Comparison of ENCODE assay signal across 23 cellular contexts in the genomic region with DNA sequence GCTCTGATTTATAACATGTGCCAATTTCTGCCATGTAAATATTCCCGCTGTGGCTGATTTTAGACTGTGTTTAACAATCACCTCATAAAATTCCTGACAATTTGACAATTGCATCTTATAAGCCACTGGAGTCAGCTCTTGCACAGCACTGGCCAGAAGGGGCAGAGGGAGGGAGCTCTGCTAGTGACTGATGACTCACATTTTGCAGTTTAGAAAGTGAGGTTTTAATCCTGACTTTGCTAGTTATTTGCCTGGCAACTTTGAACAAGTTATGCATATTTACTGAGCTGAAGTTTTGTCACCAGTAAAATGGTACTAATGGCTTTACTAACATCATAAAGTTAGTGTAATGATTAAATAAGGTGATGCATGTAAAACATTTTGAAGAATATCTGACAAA.
DNase-seq lines count a peak whose midpoint lies in the region; ATAC-seq, FAIRE-seq and TF ChIP-seq lines count a peak whose summit lies in the region.
"Had no signal": no experiment of that assay in that cellular context is flagged by ENCODE, and none has a peak within 500 bp of the region (broad histone marks: within the 10 kb centered on the region; RNA-seq: fewer than 3 reads in every experiment).

No MANE protein-coding gene starts in this region.

- H4K91ac ChIP-seq in H1 (replicated peaks; ENCODE audit: insufficient read length, low read length) = no peak overlapping the region

- no peak overlapping the region for H4K8ac ChIP-seq in H1 (ENCODE audit: extremely low read depth, insufficient read depth, low read length)

- peak; percentile 65 for FAIRE-seq in H1 (lab: Jason Lieb, UNC)
- FAIRE-seq: keratinocyte had no signal

- H2BK20ac ChIP-seq in H1 (ENCODE audit: low read length) = no peak overlapping the region

- no peak overlapping the region for H3K4me3 ChIP-seq in SK-N-SH (ENCODE audit: low read depth in 2 of 2, low read length in 1 of 2)
- H3K4me3 ChIP-seq in H1 (ENCODE audit: extremely low read depth in 1 of 4, insufficient read depth in 2 of 4, low read depth in 3 of 4, low read length in 4 of 4) = no peak overlapping the region
- H3K4me3 ChIP-seq in retinal pigment epithelial cell (ENCODE audit: low read length) = no peak overlapping the region
- no peak overlapping the region for H3K4me3 ChIP-seq in ascending aorta
- H3K4me3 ChIP-seq: coronary artery had no signal

- no peak overlapping the region for H3K23ac ChIP-seq in H1 (ENCODE audit: insufficient read length)

- H3K9me2 ChIP-seq in SK-N-SH = no peaks in the 10 kb centered on the region

- WGBS in SK-N-SH (ENCODE audit: low lambda C conversion rate) = 60% methylated on average over 1 of the region's 1 CpG
- 91% methylated on average over 1 of the region's 1 CpG; no CpG with 5 or more reads in 1 of the 2 experiments for WGBS in H1 (ENCODE audit: extremely low coverage in 1 of 2, insufficient coverage in 1 of 2, insufficient read length in 1 of 2, insufficient replicate concordance in 2 of 2, low coverage in 1 of 2, low lambda C conversion rate in 2 of 2, missing lambda C conversion rate in 1 of 2), 2 experiments

- no peak overlapping the region for H2AK5ac ChIP-seq in H1 (ENCODE audit: low read depth, low read length)

- H3K4me1 ChIP-seq in SK-N-SH (ENCODE audit: control insufficient read depth in 1 of 2, insufficient read depth in 2 of 2, low read depth in 1 of 2, low read length in 1 of 2) = peaks cover 0 to 3% of the 10 kb centered on the region in 2 experiments; a peak in 2 of 4 replicates
- H3K4me1 ChIP-seq in H1 (replicated peaks in 1 of 4; ENCODE audit: control insufficient read depth in 3 of 4, insufficient read depth in 4 of 4, low read length in 3 of 4) = no peaks in the 10 kb centered on the region
- no peaks in the 10 kb centered on the region for H3K4me1 ChIP-seq in ascending aorta

- DNase-seq in SK-N-SH (no peak), NCI-H2227 treated with DMSO at 0.1 percent for 48 hours (lab: John Stamatoyannopoulos, UW) (peak; percentile 20), H1 (ENCODE audit: low read depth in 1 of 2, low spot score in 2 of 2) (no peak), retinal pigment epithelial cell (ENCODE audit: low read depth) (peak; percentile 0), ascending aorta (ENCODE audit: low spot score in 2 of 2) (no peak), NK-92 (lab: John Stamatoyannopoulos, UW; ENCODE audit: unreplicated experiment) (no peak)
- DNase-seq: activated CD4-positive, alpha-beta T cell treated with anti-CD3 and anti-CD28 coated beads for 1 hour; activated CD8-positive, alpha-beta memory T cell treated with anti-CD3 and anti-CD28 coated beads, Interleukin-2, amount 10 ng/mL, durations not matched to agents 7 days and 5 days; activated effector memory CD4-positive, alpha-beta T cell treated with Interleukin-2 at 50 U/mL for 16 hours; amygdala; GF-D8; H9; midbrain; NCI-H2029; NK-92 treated with Interleukin-12 subunit alpha and Interleukin-12 subunit beta, amount 100 ng/mL, for 24 hours; SHP77 treated with DMSO at 0.1 percent for 48 hours; T-helper 9 cell had no signal

- H2BK12ac ChIP-seq in H1 (ENCODE audit: low read depth, low read length) = no peak overlapping the region

- no peak for TF ChIP-seq EP300 in SK-N-SH (IDR thresholded peaks at IDR 0.05; ENCODE audit: borderline replicate concordance in 1 of 2, low read depth in 1 of 2, low read length in 1 of 2)
- TF ChIP-seq EP300 in H1 (IDR thresholded peaks at IDR 0.05; ENCODE audit: borderline replicate concordance in 1 of 2, low read depth in 2 of 2, low read length in 2 of 2) = no peak

- no peak overlapping the region for H2BK5ac ChIP-seq in H1 (ENCODE audit: low read depth, low read length)

- H3K4ac ChIP-seq in H1 (replicated peaks; ENCODE audit: insufficient read length, low read depth, low read length) = no peak overlapping the region

- H3K18ac ChIP-seq in H1 (ENCODE audit: extremely low read depth, low read length) = no peak overlapping the region

- no peak overlapping the region for H2BK15ac ChIP-seq in H1 (ENCODE audit: low read length)

- intact Hi-C loops in ascending aorta (cut with DNase I) = no loop called here

- H3K9me3 ChIP-seq in SK-N-SH (no peaks in the 10 kb centered on the region), H1 (ENCODE audit: insufficient read depth in 2 of 2, low read depth in 1 of 2, low read length in 1 of 2) (no peaks in the 10 kb centered on the region), ascending aorta (no peaks in the 10 kb centered on the region)
- H3K9me3 ChIP-seq: neutrophil had no signal

- H3K79me1 ChIP-seq in H1 (ENCODE audit: low read depth, low read length) = no peaks in the 10 kb centered on the region

- TF ChIP-seq CTCF in SK-N-SH (IDR thresholded peaks at IDR 0.05) (no peak), H1 (IDR thresholded peaks at IDR 0.05; ENCODE audit: control extremely low read depth in 1 of 3, insufficient read depth in 1 of 3, low read depth in 1 of 3, low read length in 3 of 3) (no peak), retinal pigment epithelial cell (conservative IDR thresholded peaks at IDR 0.05; ENCODE audit: low read depth, low read length) (no peak), ascending aorta (IDR thresholded peaks at IDR 0.05) (no peak)

- H4K5ac ChIP-seq in H1 (ENCODE audit: insufficient read length, low read depth, low read length) = no peak overlapping the region

- POLR2A ChIA-PET in SK-N-SH (lab: Yijun Ruan, JAX) (no interaction called here), H1 (lab: Charles Lee; ENCODE audit: partially characterized antibody) (no interaction called here)

- no peak overlapping the region for H2AFZ ChIP-seq in SK-N-SH (ENCODE audit: low read depth)
- no peak overlapping the region for H2AFZ ChIP-seq in H1 (ENCODE audit: low read length)

- no peak for TF ChIP-seq POLR2A in H1 (IDR thresholded peaks at IDR 0.05; ENCODE audit: control extremely low read depth in 1 of 2, low read depth in 2 of 2, low read length in 2 of 2)

- CTCF ChIA-PET in SK-N-SH (lab: Yijun Ruan, JAX) (interaction anchor here (1.2 to 2.1 kb wide), 3 partner anchors 76 to 442 kb away, joined by 3 to 5 read pairs (median 5); no protein-coding TSS in a partner anchor), H1 (lab: Charles Lee; ENCODE audit: partially characterized antibody) (interaction anchor here (0.5 to 1.4 kb wide), 5 partner anchors 9 to 401 kb away, joined by 3 to 7 read pairs (median 3); no protein-coding TSS in a partner anchor)

- no peak overlapping the region for H3K56ac ChIP-seq in H1 (replicated peaks; ENCODE audit: insufficient read length, low read depth, low read length)

- H3F3A ChIP-seq in SK-N-SH (replicated peaks; ENCODE audit: insufficient read depth) = no peaks in the 10 kb centered on the region

- H3K9ac ChIP-seq in SK-N-SH = no peak overlapping the region
- H3K9ac ChIP-seq in H1 (replicated peaks in 1 of 4; ENCODE audit: extremely low read depth in 1 of 4, low read depth in 3 of 4, low read length in 3 of 4) = no peak overlapping the region

- H3K27me3 ChIP-seq in SK-N-SH (ENCODE audit: insufficient read depth) = no peaks in the 10 kb centered on the region
- peaks cover 0 to 1% (median 0%) of the 10 kb centered on the region in 4 experiments; a peak in 1 of 7 replicates for H3K27me3 ChIP-seq in H1 (replicated peaks in 1 of 4; ENCODE audit: control insufficient read depth in 3 of 4, extremely low read depth in 1 of 4, insufficient read depth in 3 of 4, low read length in 3 of 4)
- H3K27me3 ChIP-seq in ascending aorta = no peaks in the 10 kb centered on the region
- H3K27me3 ChIP-seq: neutrophil had no signal

- H2BK120ac ChIP-seq in H1 (replicated peaks; ENCODE audit: low read depth, low read length) = no peak overlapping the region

- ATAC-seq in SK-N-SH treated with all-trans-retinoic acid at 6 μM for 48 hours (no peak), GM18867 (IDR thresholded peaks at IDR 0.05; ENCODE audit: unreplicated experiment) (no peak)
- ATAC-seq: activated CD8-positive, alpha-beta memory T cell treated with anti-CD3 and anti-CD28 coated beads, Interleukin-2, amount 10 ng/mL, durations not matched to agents 7 days and 5 days; sciatic nerve had no signal

- H4K20me1 ChIP-seq in SK-N-SH (ENCODE audit: insufficient read depth) (no peaks in the 10 kb centered on the region), H1 (replicated peaks in 1 of 2; ENCODE audit: control insufficient read depth in 1 of 2, insufficient read depth in 2 of 2, low read length in 2 of 2) (no peaks in the 10 kb centered on the region)

- H3K14ac ChIP-seq in H1 (ENCODE audit: insufficient read length) = no peak overlapping the region

- H3K23me2 ChIP-seq in H1 (ENCODE audit: low read depth, low read length) = no peaks in the 10 kb centered on the region

- H3K4me2 ChIP-seq in SK-N-SH (no peak overlapping the region), H1 (ENCODE audit: insufficient read depth in 1 of 2, low read depth in 2 of 2, low read length in 2 of 2) (no peak overlapping the region)

- H3K36me3 ChIP-seq in SK-N-SH (replicated peaks in 1 of 2; ENCODE audit: control insufficient read depth in 1 of 2, insufficient read depth in 2 of 2, low read length in 1 of 2) (no peaks in the 10 kb centered on the region), H1 (ENCODE audit: control insufficient read depth in 2 of 4, insufficient read depth in 4 of 4, low read length in 3 of 4) (no peaks in the 10 kb centered on the region), ascending aorta (no peaks in the 10 kb centered on the region)
- H3K36me3 ChIP-seq: neutrophil had no signal

- no peak overlapping the region for H3K27ac ChIP-seq in SK-N-SH (ENCODE audit: low read depth in 2 of 2, low read length in 1 of 2)
- no peak overlapping the region for H3K27ac ChIP-seq in H1 (ENCODE audit: low read depth, low read length)
- H3K27ac ChIP-seq in ascending aorta = no peak overlapping the region
- H3K27ac ChIP-seq: coronary artery, neutrophil had no signal

- TF ChIP-seq RAD21 in SK-N-SH (IDR thresholded peaks at IDR 0.05; ENCODE audit: low read length) (no peak), H1 (IDR thresholded peaks at IDR 0.05 in 1 of 2, conservative IDR thresholded peaks at IDR 0.05 in 1 of 2; ENCODE audit: low read depth in 2 of 2, low read length in 2 of 2) (no peak)

- H3K79me2 ChIP-seq in SK-N-SH (ENCODE audit: insufficient read depth) = no peaks in the 10 kb centered on the region
- H3K79me2 ChIP-seq in H1 (ENCODE audit: control insufficient read depth in 1 of 2, insufficient read depth in 2 of 2, low read length in 2 of 2) = no peaks in the 10 kb centered on the region

TF ChIP-seq in SK-N-SH, 30 proteins besides CTCF, POLR2A, EP300 and RAD21 (continues in another document):
- TF ChIP-seq CHD2 (IDR thresholded peaks at IDR 0.05; ENCODE audit: low read length, partially characterized antibody) = no peak
- TF ChIP-seq RFX5 (IDR thresholded peaks at IDR 0.05; ENCODE audit: low read length) = peak; percentile 77

TF ChIP-seq in SK-N-SH treated with all-trans-retinoic acid at 6 μM for 48 hours, 23 proteins besides CTCF, POLR2A, EP300 and RAD21 (continues in another document):
- TF ChIP-seq OSR1 (CRISPR knock-in tag; IDR thresholded peaks at IDR 0.05) = no peak

TF ChIP-seq in H1, 55 proteins besides CTCF, POLR2A, EP300 and RAD21:
- TF ChIP-seq RFX5 (IDR thresholded peaks at IDR 0.05; ENCODE audit: borderline replicate concordance, low read depth, low read length) (peak; percentile 56; the same call in 1 of the 2 replicates), SUZ12 (IDR thresholded peaks at IDR 0.05; ENCODE audit: low read length) (no peak)
TF ChIP-seq in H1: peak in this region for 1.

Comparison
In these comparisons a context has a peak if more than half of its experiments do, and no peak if none do; other contexts are left out.
1. DNase-seq: peak in NCI-H2227 treated with DMSO at 0.1 percent for 48 hours (single experiment) and retinal pigment epithelial cell (single experiment); none in SK-N-SH (single experiment), H1 (0 of 2), ascending aorta (0 of 2) and NK-92 (single experiment).